In the genomic region with DNA sequence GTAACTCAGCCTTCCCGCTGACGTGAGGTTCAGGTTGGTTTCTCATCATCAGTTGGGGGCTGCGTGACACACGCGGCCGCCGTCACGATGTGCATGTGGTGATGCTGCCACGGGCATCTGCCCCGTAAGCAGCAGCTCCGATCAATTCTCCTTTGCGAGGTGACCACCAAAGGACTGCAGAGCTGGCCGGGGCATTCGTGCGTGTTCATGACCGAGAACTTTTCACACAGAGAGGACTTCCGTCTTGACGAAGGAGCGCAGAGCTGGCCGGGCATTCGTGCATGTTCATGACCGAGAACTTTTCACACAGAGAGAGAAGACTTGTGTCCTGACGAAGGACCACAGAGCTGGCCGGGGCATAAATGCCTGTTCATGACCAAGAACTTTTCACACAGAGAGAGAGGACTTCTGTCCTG, we compare ENCODE assay signal across 21 cellular contexts. TPM values are rescaled to one million over a fixed set of nuclear protein-coding genes. Genes with fewer than 3 reads are reported as not detected.
DNase-seq lines count a peak whose midpoint lies in the region; ATAC-seq and TF ChIP-seq lines count a peak whose summit lies in the region.
"Had no signal": no experiment of that assay in that cellular context is flagged by ENCODE, and none has a peak within 500 bp of the region (broad histone marks: within the 10 kb centered on the region; RNA-seq: fewer than 3 reads in every experiment).

No MANE protein-coding gene starts in this region.

- intact Hi-C loops in sciatic nerve (cut with DNase I) (no loop called here), ovary (cut with DNase I) (no loop called here), vagina (cut with DNase I) (no loop called here)

- DNase-seq in activated effector memory CD4-positive, alpha-beta T cell treated with anti-CD3 and anti-CD28 coated beads, Interleukin-2, amount 50 U/mL, for 16 hours, result peak; percentile 55
- no peak for DNase-seq in activated effector memory CD4-positive, alpha-beta T cell treated with Interleukin-2 at 50 U/mL for 16 hours
- DNase-seq in left lobe of liver (ENCODE audit: low spot score), result peak; percentile 38
- peak; percentile 45 for DNase-seq in sciatic nerve (ENCODE audit: low spot score)
- no peak for DNase-seq in NCI-H1930 (lab: John Stamatoyannopoulos, UW)
- no peak for DNase-seq in ovary
- no peak for DNase-seq in vagina (ENCODE audit: extremely low spot score in 2 of 2)
- DNase-seq: DND-41, GM23248, KG1, NCI-H1048, NCI-H146, NCI-H2081 treated with DMSO at 0.1 percent for 48 hours, NCI-H524 had no signal

- ATAC-seq in left lobe of liver (no peak), sciatic nerve (no peak), HG02623 (IDR thresholded peaks at IDR 0.05; ENCODE audit: unreplicated experiment) (no peak)
- ATAC-seq: CD8-positive, alpha-beta T cell; GM12878; Panc1; Right ventricle myocardium inferior had no signal

- no peak for TF ChIP-seq EP300 in ovary (IDR thresholded peaks at IDR 0.05)

- TF ChIP-seq CTCF in ovary (IDR thresholded peaks at IDR 0.05), result no peak
- no peak for TF ChIP-seq CTCF in vagina (IDR thresholded peaks at IDR 0.05)

- H3K27me3 ChIP-seq in ovary (no peaks in the 10 kb centered on the region), vagina (no peaks in the 10 kb centered on the region)
- H3K27me3 ChIP-seq: BLaER1 had no signal

- no peak for TF ChIP-seq POLR2A in ovary (IDR thresholded peaks at IDR 0.05)
- no peak for TF ChIP-seq POLR2A in vagina (IDR thresholded peaks at IDR 0.05)

- WGBS in ovary, 3 donors, result 86 to 90% (median 89%) methylated on average over 24 of the region's 24 CpGs

- no peak overlapping the region for H3K4me3 ChIP-seq in ovary
- no peak overlapping the region for H3K4me3 ChIP-seq in vagina
- H3K4me3 ChIP-seq: BLaER1, GM12878, GM23248 had no signal

- no peaks in the 10 kb centered on the region for H3K9me3 ChIP-seq in ovary
- H3K9me3 ChIP-seq in vagina, result no peaks in the 10 kb centered on the region
- H3K9me3 ChIP-seq: BLaER1 had no signal

- H3K27ac ChIP-seq in ovary, result no peak overlapping the region
- H3K27ac ChIP-seq in vagina, result no peak overlapping the region
- H3K27ac ChIP-seq: BLaER1, GM23248 had no signal

- H3K4me1 ChIP-seq in ovary (ENCODE audit: insufficient read depth) (no peaks in the 10 kb centered on the region), vagina (no peaks in the 10 kb centered on the region)

- H3K36me3 ChIP-seq in ovary (no peaks in the 10 kb centered on the region), vagina (no peaks in the 10 kb centered on the region)
- H3K36me3 ChIP-seq: BLaER1 had no signal

RNA-seq across cellular contexts. Expression of gene LCN1, which starts 3.8 kb away (rescaled TPM):
- total RNA-seq in left lobe of liver, result not detected
- not detected for total RNA-seq in sciatic nerve
- 1 to 10 TPM in 2 of 7 donors, not detected in 5; 2.3 to 5.3 TPM for total RNA-seq in ovary
- not detected for polyA plus RNA-seq in ovary
- not detected for total RNA-seq in vagina
- total RNA-seq: CD8-positive, alpha-beta T cell; GM12878; GM23248; M059J; Right ventricle myocardium inferior had no signal
- polyA plus RNA-seq: GM12878, GM23248 had no signal

RNA-seq across cellular contexts. Expression of gene MRPS2, which starts 16.9 kb away (rescaled TPM):
- total RNA-seq in left lobe of liver (30.7 TPM), sciatic nerve (17.5 TPM), ovary (10 to 100 TPM; 27.2 to 53.2 (median 30.4) TPM), vagina (50.1 TPM)
- polyA plus RNA-seq in ovary, result 10 to 100 TPM in 1 of 2 donors, 1 to 10 TPM in 1; 9.7 to 45.4 TPM

RNA-seq across cellular contexts. Expression of gene OBP2A, which starts 28.5 kb away (rescaled TPM):
- not detected for total RNA-seq in left lobe of liver
- total RNA-seq in sciatic nerve, result not detected
- 1 to 10 TPM in 4 of 7 donors, not detected in 3; 1.4 to 7.8 (median 4.8) TPM for total RNA-seq in ovary
- polyA plus RNA-seq in ovary, result not detected
- total RNA-seq in vagina, result not detected
- total RNA-seq: CD8-positive, alpha-beta T cell; GM12878; GM23248; M059J; Right ventricle myocardium inferior had no signal
- polyA plus RNA-seq: GM12878, GM23248 had no signal

RNA-seq across cellular contexts. Expression of gene PPP1R26, which starts 37.8 kb away (rescaled TPM):
- total RNA-seq in left lobe of liver, result 7.4 TPM
- total RNA-seq in sciatic nerve, result 13.9 TPM
- 10 to 100 TPM in 6 of 7 donors, 1 to 10 TPM in 1; 7.0 to 19.9 (median 14.8) TPM for total RNA-seq in ovary
- 10 to 100 TPM in 1 of 2 donors, 1 to 10 TPM in 1; 3.4 to 10.2 TPM for polyA plus RNA-seq in ovary
- 7.9 TPM for total RNA-seq in vagina

RNA-seq across cellular contexts. Expression of gene PAEP, which starts 44.1 kb away (rescaled TPM):
- total RNA-seq in left lobe of liver (not detected), sciatic nerve (not detected), ovary (1 to 10 TPM in 4 of 7 donors, under 1 TPM in 1, not detected in 2; 0.71 to 8.8 (median 1.4) TPM), vagina (not detected)
- polyA plus RNA-seq in ovary, result under 1 TPM; 0.41 to 0.57 TPM
- total RNA-seq: CD8-positive, alpha-beta T cell; GM12878; GM23248; M059J; Right ventricle myocardium inferior had no signal
- polyA plus RNA-seq: GM12878, GM23248 had no signal

Comparison
In these comparisons a context has a peak if more than half of its experiments do, and no peak if none do; other contexts are left out.
1. DNase-seq: peak in activated effector memory CD4-positive, alpha-beta T cell treated with anti-CD3 and anti-CD28 coated beads, Interleukin-2, amount 50 U/mL, for 16 hours (single experiment), left lobe of liver (single experiment) and sciatic nerve (single experiment); none in activated effector memory CD4-positive, alpha-beta T cell treated with Interleukin-2 at 50 U/mL for 16 hours (single experiment), NCI-H1930 (0 of 2), ovary (0 of 5) and vagina (0 of 2).